ENCODE assay signal across 15 cellular contexts in genomic region chr7:148049068-148049467, GRCh38.
"Had no signal": no experiment of that assay in that cellular context is flagged by ENCODE, and none has a peak within 500 bp of the region (broad histone marks: within the 10 kb centered on the region; RNA-seq: fewer than 3 reads in every experiment).

No MANE protein-coding gene starts in this region.

- H3K27me3 ChIP-seq: transverse colon had no signal

- H3K4me2 ChIP-seq: smooth muscle cell had no signal

- ATAC-seq: activated CD4-positive, alpha-beta T cell treated with anti-CD3 and anti-CD28 coated beads for 36 hours; left cardiac atrium; naive thymus-derived CD4-positive, alpha-beta T cell; right cardiac atrium; stimulated activated memory B cell treated with anti-CD40 and anti-IgM and Interleukin-4, amounts not matched to agents 10 μg/mL and 1 μg/mL and 100 μg/mL, for 72 hours had no signal

- H3K36me3 ChIP-seq: transverse colon had no signal

- H3K4me3 ChIP-seq: lung, smooth muscle cell, transverse colon had no signal

- DNase-seq: activated CD4-positive, alpha-beta memory T cell treated with anti-CD3 and anti-CD28 coated beads, Interleukin-2, amount 10 ng/mL, durations not matched to agents 7 days and 5 days; activated CD4-positive, alpha-beta T cell treated with anti-CD3 and anti-CD28 coated beads for 36 hours; activated gamma-delta T cell; activated T-cell treated with anti-CD3 and anti-CD28 coated beads, Interleukin-2, amount 50 U/mL, for 48 hours; amygdala; effector memory CD4-positive, alpha-beta T cell; left cardiac atrium; naive thymus-derived CD4-positive, alpha-beta T cell; right cardiac atrium; substantia nigra; transverse colon had no signal

- H3K27ac ChIP-seq: transverse colon, VCaP had no signal

- H3K9me3 ChIP-seq: transverse colon had no signal
